13 cellular contexts compared by ENCODE assay signal in genomic region chr10:34031410-34031809, GRCh38.
A peak's percentile ranks its signal among the peaks of the same experiment; 100 is the strongest.
DNase-seq lines count a peak whose midpoint lies in the region; ATAC-seq and TF ChIP-seq lines count a peak whose summit lies in the region.
"Had no signal": no experiment of that assay in that cellular context is flagged by ENCODE, and none has a peak within 500 bp of the region (broad histone marks: within the 10 kb centered on the region; RNA-seq: fewer than 3 reads in every experiment).

No MANE protein-coding gene starts in this region.

- H3K4me3 ChIP-seq in gastroesophageal sphincter: no peak overlapping the region
- no peak overlapping the region for H3K4me3 ChIP-seq in gastrocnemius medialis
- no peak overlapping the region for H3K4me3 ChIP-seq in hepatocyte

- in situ Hi-C loops in gastrocnemius medialis (cut with MboI; ENCODE audit: low sequenced_read_pairs in 4 of 4): loop anchor here in 1 of 4 donors (25.0 kb wide), 1 partner anchor 606 kb away; no protein-coding TSS in a partner anchor

- no peak for TF ChIP-seq POLR2A in gastroesophageal sphincter (IDR thresholded peaks at IDR 0.05)
- TF ChIP-seq POLR2A in gastrocnemius medialis (IDR thresholded peaks at IDR 0.05): no peak

- H3K4me1 ChIP-seq in gastroesophageal sphincter (peaks cover 0 to 13% (median 9%) of the 10 kb centered on the region in 3 donors), gastrocnemius medialis (peaks cover 0 to 4% of the 10 kb centered on the region in 2 donors), hepatocyte (ENCODE audit: insufficient read depth) (no peaks in the 10 kb centered on the region)

- H3K79me2 ChIP-seq in hepatocyte: no peaks in the 10 kb centered on the region

- peak; percentile 56 for DNase-seq in EL
- peak; percentile 7 for DNase-seq in amniotic stem cell (lab: John Stamatoyannopoulos, UW)
- DNase-seq in gastrocnemius medialis: peak; percentile 55 to 74
- no peak for DNase-seq in hepatocyte (ENCODE audit: low spot score)
- DNase-seq in HuH-7 (ENCODE audit: low spot score): no peak
- no peak for DNase-seq in activated effector memory CD4-positive, alpha-beta T cell treated with Interleukin-2 at 50 U/mL for 16 hours
- no peak for DNase-seq in NCI-H2081 treated with DMSO at 0.1 percent for 48 hours (lab: John Stamatoyannopoulos, UW)
- DNase-seq: CD4-positive, alpha-beta T cell; kidney; NCI-H2171; trophoblast cell had no signal

- H3K27ac ChIP-seq in gastroesophageal sphincter (no peak overlapping the region), gastrocnemius medialis (no peak overlapping the region), hepatocyte (no peak overlapping the region)
- H3K27ac ChIP-seq: neutrophil had no signal

- H3K9me2 ChIP-seq in hepatocyte (replicated peaks; ENCODE audit: insufficient read depth): no peaks in the 10 kb centered on the region

- no peaks in the 10 kb centered on the region for H3K36me3 ChIP-seq in gastroesophageal sphincter
- H3K36me3 ChIP-seq in gastrocnemius medialis: no peaks in the 10 kb centered on the region
- no peaks in the 10 kb centered on the region for H3K36me3 ChIP-seq in hepatocyte (replicated peaks; ENCODE audit: insufficient read depth, low read depth)
- H3K36me3 ChIP-seq: neutrophil had no signal

- peak; percentile 88 for ATAC-seq in gastroesophageal sphincter
- peak; percentile 89 to 97 for ATAC-seq in gastrocnemius medialis

- H4K20me1 ChIP-seq in hepatocyte (ENCODE audit: insufficient read depth, poor library complexity, severe bottlenecking): no peaks in the 10 kb centered on the region

- TF ChIP-seq CTCF in gastroesophageal sphincter (IDR thresholded peaks at IDR 0.05) (no peak), gastrocnemius medialis (IDR thresholded peaks at IDR 0.05 in 4 of 5, conservative IDR thresholded peaks at IDR 0.05 in 1 of 5) (no peak), hepatocyte (IDR thresholded peaks at IDR 0.05; ENCODE audit: poor library complexity) (no peak)

- WGBS in gastroesophageal sphincter (ENCODE audit: low coverage in 1 of 2), 2 donors: 0 to 46% methylated on average over 1 to 3 of the region's 3 CpGs
- 85% methylated on average over 3 of the region's 3 CpGs for WGBS in hepatocyte (ENCODE audit: low lambda C conversion rate, missing lambda C conversion rate)

- H3K9me3 ChIP-seq in gastroesophageal sphincter (peaks cover 0 to 8% (median 0%) of the 10 kb centered on the region in 3 donors), gastrocnemius medialis (no peaks in the 10 kb centered on the region), hepatocyte (ENCODE audit: low read depth) (no peaks in the 10 kb centered on the region)
- H3K9me3 ChIP-seq: neutrophil had no signal

- no peaks in the 10 kb centered on the region for H3K27me3 ChIP-seq in gastroesophageal sphincter
- no peaks in the 10 kb centered on the region for H3K27me3 ChIP-seq in gastrocnemius medialis
- no peaks in the 10 kb centered on the region for H3K27me3 ChIP-seq in hepatocyte
- H3K27me3 ChIP-seq: neutrophil had no signal

- H2AFZ ChIP-seq in hepatocyte: no peak overlapping the region

- no peak overlapping the region for H3K4me2 ChIP-seq in hepatocyte

- no peak for TF ChIP-seq EP300 in gastroesophageal sphincter (IDR thresholded peaks at IDR 0.05)

- intact Hi-C loops in gastrocnemius medialis (cut with DNase I; ENCODE audit: low total_unique reads): no loop called here

Comparison
In these comparisons a context has a peak if more than half of its experiments do, and no peak if none do; other contexts are left out.
1. DNase-seq: peak in EL (single experiment), amniotic stem cell (single experiment) and gastrocnemius medialis (2 of 2); none in hepatocyte (single experiment), HuH-7 (single experiment), activated effector memory CD4-positive, alpha-beta T cell treated with Interleukin-2 at 50 U/mL for 16 hours (single experiment) and NCI-H2081 treated with DMSO at 0.1 percent for 48 hours (single experiment).